ENCODE assay signal across 1 cellular context in the genomic region with DNA sequence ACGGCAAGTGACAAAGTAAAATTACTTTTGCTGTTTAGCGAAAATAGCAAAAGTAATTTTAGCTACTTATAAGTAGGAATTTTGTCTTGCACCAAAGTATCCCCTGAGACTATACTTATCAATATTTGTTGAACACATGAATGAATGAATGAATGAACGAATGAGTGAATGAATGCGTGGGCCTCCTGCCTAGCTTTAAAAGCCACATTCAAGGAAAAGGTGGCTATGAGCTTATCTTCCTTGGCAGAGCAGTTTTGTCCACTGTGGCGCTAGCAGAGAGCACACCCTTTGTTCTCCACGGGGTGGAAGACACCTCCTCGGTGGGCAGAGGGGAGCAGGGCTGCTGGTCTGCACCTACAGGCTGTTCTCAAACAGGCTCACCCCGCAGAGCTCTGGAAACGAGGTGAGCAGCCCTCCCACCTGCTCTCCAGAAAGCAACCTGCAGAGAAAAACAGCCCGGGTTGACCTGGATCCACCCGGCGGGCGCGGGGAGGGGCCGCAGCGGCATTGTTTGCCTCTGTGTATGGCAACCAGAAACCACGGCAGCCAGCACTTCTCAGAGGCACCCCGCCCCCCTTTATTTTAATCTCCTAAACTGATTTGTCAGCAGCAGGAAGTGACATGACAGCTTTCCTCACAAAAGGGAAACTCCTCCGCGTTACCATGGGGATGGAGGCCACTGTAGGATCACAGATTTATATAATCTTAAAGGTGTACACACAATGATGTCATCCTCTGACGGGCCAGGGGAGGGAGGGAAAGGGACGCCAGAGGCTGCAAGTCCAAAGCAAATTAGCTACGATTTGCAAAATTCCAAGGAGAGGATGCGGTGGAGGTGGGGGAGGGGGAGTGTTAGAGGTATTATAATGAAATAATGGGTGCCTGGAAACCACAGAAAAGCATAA.
TF ChIP-seq lines count a peak whose summit lies in the region.

No MANE protein-coding gene starts in this region.

TF ChIP-seq in K562, 482 proteins besides CTCF, POLR2A, EP300 and RAD21 (continued from another document and continues in another):
- no peak for TF ChIP-seq THAP12 (CRISPR knock-in tag; IDR thresholded peaks at IDR 0.05)
- TF ChIP-seq ZFX (CRISPR knock-in tag; IDR thresholded peaks at IDR 0.05): no peak
- TF ChIP-seq SMARCE1 (IDR thresholded peaks at IDR 0.05): no peak
- peak; percentile 98 for TF ChIP-seq MEIS2 (IDR thresholded peaks at IDR 0.05; ENCODE audit: partially characterized antibody)
- peak; percentile 73 for TF ChIP-seq NCOR1 (IDR thresholded peaks at IDR 0.05)
- peak; percentile 69 for TF ChIP-seq CCNT2 (IDR thresholded peaks at IDR 0.05; ENCODE audit: borderline replicate concordance, extremely low read depth, insufficient read length, low read depth, low read length)
- TF ChIP-seq ZNF24 (IDR thresholded peaks at IDR 0.05): peak; percentile 99
- no peak for TF ChIP-seq ZNF184 (CRISPR knock-in tag; IDR thresholded peaks at IDR 0.05)
- TF ChIP-seq ZNF445 (CRISPR knock-in tag; IDR thresholded peaks at IDR 0.05; ENCODE audit: low read depth): no peak
- no peak for TF ChIP-seq ZNF766 (CRISPR knock-in tag; conservative IDR thresholded peaks at IDR 0.05)
- TF ChIP-seq ZNF717 (CRISPR knock-in tag; IDR thresholded peaks at IDR 0.05): no peak
- no peak for TF ChIP-seq RBM22 (IDR thresholded peaks at IDR 0.05; ENCODE audit: low read depth, low read length, poor library complexity, severe bottlenecking)
- no peak for TF ChIP-seq CHD1 (IDR thresholded peaks at IDR 0.05; ENCODE audit: low read length)
- peak; percentile 91 for TF ChIP-seq KLF13 (tag; IDR thresholded peaks at IDR 0.05; ENCODE audit: borderline replicate concordance, low read depth)
- TF ChIP-seq, protein P1, sequence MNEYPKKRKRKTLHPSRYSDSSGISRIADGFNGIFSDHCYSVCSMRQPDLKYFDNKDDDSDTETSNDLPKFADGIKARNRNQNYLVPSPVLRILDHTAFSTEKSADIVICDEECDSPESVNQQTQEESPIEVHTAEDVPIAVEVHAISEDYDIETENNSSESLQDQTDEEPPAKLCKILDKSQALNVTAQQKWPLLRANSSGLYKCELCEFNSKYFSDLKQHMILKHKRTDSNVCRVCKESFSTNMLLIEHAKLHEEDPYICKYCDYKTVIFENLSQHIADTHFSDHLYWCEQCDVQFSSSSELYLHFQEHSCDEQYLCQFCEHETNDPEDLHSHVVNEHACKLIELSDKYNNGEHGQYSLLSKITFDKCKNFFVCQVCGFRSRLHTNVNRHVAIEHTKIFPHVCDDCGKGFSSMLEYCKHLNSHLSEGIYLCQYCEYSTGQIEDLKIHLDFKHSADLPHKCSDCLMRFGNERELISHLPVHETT (CRISPR knock-in tag; conservative IDR thresholded peaks at IDR 0.05 in 1 of 2, IDR thresholded peaks at IDR 0.05 in 1 of 2): peak in 1 of 2 experiments; percentile 60; a peak in 1 of 4 replicates
- TF ChIP-seq TBL1XR1 (IDR thresholded peaks at IDR 0.05; ENCODE audit: low read length in 2 of 2): peak; percentile 63 to 77; a peak in 3 of 4 replicates
- TF ChIP-seq ZC3H4 (CRISPR knock-in tag; IDR thresholded peaks at IDR 0.05; ENCODE audit: borderline replicate concordance): no peak
- TF ChIP-seq HBP1 (CRISPR knock-in tag; IDR thresholded peaks at IDR 0.05): no peak
- 0 out of 2 replicates have a peak, but pooled peaks have one; percentile 9 for TF ChIP-seq ZEB2 (IDR thresholded peaks at IDR 0.05)
- TF ChIP-seq DLX4 (CRISPR knock-in tag; IDR thresholded peaks at IDR 0.05): no peak
- TF ChIP-seq, protein P2, sequence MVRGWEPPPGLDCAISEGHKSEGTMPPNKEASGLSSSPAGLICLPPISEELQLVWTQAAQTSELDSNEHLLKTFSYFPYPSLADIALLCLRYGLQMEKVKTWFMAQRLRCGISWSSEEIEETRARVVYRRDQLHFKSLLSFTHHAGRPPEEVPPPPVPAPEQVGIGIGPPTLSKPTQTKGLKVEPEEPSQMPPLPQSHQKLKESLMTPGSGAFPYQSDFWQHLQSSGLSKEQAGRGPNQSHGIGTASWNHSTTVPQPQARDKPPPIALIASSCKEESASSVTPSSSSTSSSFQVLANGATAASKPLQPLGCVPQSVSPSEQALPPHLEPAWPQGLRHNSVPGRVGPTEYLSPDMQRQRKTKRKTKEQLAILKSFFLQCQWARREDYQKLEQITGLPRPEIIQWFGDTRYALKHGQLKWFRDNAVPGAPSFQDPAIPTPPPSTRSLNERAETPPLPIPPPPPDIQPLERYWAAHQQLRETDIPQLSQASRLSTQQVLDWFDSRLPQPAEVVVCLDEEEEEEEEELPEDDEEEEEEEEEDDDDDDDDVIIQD (CRISPR knock-in tag; IDR thresholded peaks at IDR 0.05): no peak
- TF ChIP-seq MAFG (tag; conservative IDR thresholded peaks at IDR 0.05): peak; percentile 89
- TF ChIP-seq TCF7L2 (IDR thresholded peaks at IDR 0.05; ENCODE audit: low read depth, low read length): no peak
- TF ChIP-seq, protein P3, sequence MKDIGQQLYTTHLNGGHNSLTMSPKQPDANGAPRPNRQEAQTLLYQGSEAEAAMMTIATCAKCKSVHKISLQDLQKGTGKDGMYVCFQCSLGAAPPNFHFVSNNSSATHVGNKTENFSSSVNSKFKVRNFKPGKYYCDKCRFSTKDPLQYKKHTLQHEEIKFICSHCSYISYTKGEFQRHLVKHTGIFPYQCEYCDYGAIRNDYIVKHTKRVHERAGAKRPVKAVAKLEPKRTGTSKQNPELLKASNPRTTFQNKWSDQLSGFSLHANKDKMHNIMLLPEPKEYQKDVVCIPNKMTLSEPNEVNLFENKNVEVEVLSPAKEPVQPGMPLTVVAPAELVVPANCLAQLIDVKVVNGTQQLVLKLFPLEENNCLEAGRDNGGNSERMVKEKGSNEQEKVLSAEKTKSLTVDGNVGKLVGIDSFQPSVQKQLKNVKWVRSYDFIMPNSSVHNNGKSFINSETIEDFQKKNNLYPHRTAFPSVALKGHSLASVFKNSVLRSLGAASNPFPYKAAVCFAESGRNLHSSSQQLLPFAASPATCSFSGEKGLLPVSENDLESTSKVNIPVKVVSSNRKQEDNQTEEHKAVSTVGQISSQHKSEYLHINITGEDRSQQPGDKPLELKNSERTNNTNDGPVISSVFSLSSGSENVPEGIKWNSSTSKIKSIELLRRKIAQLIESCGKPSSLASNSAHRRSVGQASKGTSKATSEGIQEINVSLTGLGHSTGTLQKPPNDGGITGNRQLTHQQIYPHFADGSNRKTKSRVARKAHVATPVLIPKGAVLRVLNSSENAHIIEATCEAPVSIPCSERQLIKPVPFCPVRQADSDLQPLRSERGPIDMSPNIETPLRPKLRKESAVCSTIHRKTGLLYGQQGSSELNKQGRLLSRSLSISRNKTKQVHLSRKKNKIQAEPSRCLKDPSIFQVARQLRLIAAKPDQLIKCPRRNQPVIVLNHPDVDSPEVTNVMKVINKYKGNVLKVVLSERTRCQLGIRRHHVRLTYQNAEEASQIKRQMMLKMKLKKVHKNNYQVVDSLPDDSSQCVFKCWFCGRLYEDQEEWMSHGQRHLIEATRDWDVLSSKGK (CRISPR knock-in tag; IDR thresholded peaks at IDR 0.05): no peak
- no peak for TF ChIP-seq PTRF (tag; IDR thresholded peaks at IDR 0.05)
- TF ChIP-seq TAF15 (IDR thresholded peaks at IDR 0.05; ENCODE audit: low read depth, low read length): no peak
- TF ChIP-seq NFIX (CRISPR knock-in tag; IDR thresholded peaks at IDR 0.05; ENCODE audit: low read depth): no peak
- TF ChIP-seq HDAC8 (tag; IDR thresholded peaks at IDR 0.05): no peak
- TF ChIP-seq E4F1 (CRISPR knock-in tag; IDR thresholded peaks at IDR 0.05; ENCODE audit: borderline replicate concordance): no peak
- peak; percentile 56 for TF ChIP-seq HDAC3 (IDR thresholded peaks at IDR 0.05; ENCODE audit: borderline replicate concordance, partially characterized antibody)
- TF ChIP-seq SRSF7 (optimal IDR thresholded peaks at IDR 0.05; ENCODE audit: low read depth, low read length): no peak
- TF ChIP-seq U2AF1 (optimal IDR thresholded peaks at IDR 0.05; ENCODE audit: low read depth, low read length): no peak
- no peak for TF ChIP-seq NR2C2 (CRISPR knock-in tag; IDR thresholded peaks at IDR 0.05)
- peak; percentile 45; the same call in 1 of the 2 replicates for TF ChIP-seq NR2C2 (tag; IDR thresholded peaks at IDR 0.05)
- peak; percentile 37 for TF ChIP-seq EP400 (IDR thresholded peaks at IDR 0.05)
- TF ChIP-seq RAD51 (IDR thresholded peaks at IDR 0.05; ENCODE audit: borderline replicate concordance, low read depth): no peak
- TF ChIP-seq ETV5 (CRISPR knock-in tag; IDR thresholded peaks at IDR 0.05; ENCODE audit: low read depth): peak; percentile 86
- no peak for TF ChIP-seq TFE3 (CRISPR knock-in tag; IDR thresholded peaks at IDR 0.05)
- peak in 1 of 2 experiments; percentile 53; a peak in 1 of 4 replicates for TF ChIP-seq CSDE1 (IDR thresholded peaks at IDR 0.05)
- TF ChIP-seq MXI1 (IDR thresholded peaks at IDR 0.05; ENCODE audit: low read depth, low read length): peak; percentile 86
- no peak for TF ChIP-seq STAT5A (IDR thresholded peaks at IDR 0.05; ENCODE audit: borderline replicate concordance, low read length)
- TF ChIP-seq PBX2 (CRISPR knock-in tag; IDR thresholded peaks at IDR 0.05; ENCODE audit: low read depth): peak; percentile 57; the same call in 1 of the 2 replicates
- peak; percentile 94 for TF ChIP-seq PBX2 (tag; conservative IDR thresholded peaks at IDR 0.05; ENCODE audit: low read depth)
